16 cellular contexts compared by ENCODE assay signal in the genomic region with DNA sequence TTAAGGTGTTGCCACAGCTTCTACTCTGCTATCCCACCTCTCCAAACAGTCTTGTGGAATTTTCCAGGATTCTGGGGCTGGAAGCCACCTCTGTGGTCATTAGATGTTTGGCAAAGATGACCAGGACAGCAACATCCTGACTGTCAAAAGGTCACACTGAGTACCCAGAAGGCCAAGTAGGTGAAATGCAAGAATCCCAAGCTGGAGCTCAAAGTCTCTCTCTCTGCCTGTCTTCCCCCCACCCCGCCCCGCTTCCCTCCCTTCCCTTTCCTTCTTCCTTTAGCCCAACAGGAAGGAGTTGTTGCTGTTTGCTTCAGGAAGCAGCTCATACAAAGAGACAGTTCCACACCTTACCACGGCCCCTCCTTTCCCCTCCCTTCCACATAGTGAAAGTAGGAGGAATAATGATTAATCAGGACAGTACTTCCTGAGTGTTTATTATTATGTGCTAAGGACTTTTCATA.
DNase-seq lines count a peak whose midpoint lies in the region; ATAC-seq and TF ChIP-seq lines count a peak whose summit lies in the region.
"Had no signal": no experiment of that assay in that cellular context is flagged by ENCODE, and none has a peak within 500 bp of the region (broad histone marks: within the 10 kb centered on the region; RNA-seq: fewer than 3 reads in every experiment).

No MANE protein-coding gene starts in this region.

- peak overlapping the region; percentile 29; the same call in 1 of the 2 replicates for H3K27ac ChIP-seq in RWPE1
- H3K27ac ChIP-seq in neural progenitor cell = no peak overlapping the region

- no peaks in the 10 kb centered on the region for H3K79me2 ChIP-seq in neural progenitor cell (ENCODE audit: low read depth)

- no peak overlapping the region for H3K9ac ChIP-seq in neural progenitor cell

- H3K4me2 ChIP-seq in neural progenitor cell = no peak overlapping the region

- H3K9me3 ChIP-seq in neural progenitor cell (ENCODE audit: low read depth) = no peaks in the 10 kb centered on the region

- no peaks in the 10 kb centered on the region for H3K36me3 ChIP-seq in neural progenitor cell

- H3K4me1 Mint-ChIP-seq in T-helper 1 cell treated with Interleukin-12 subunit alpha and Interleukin-12 subunit beta and Interleukin-4 antibody, amounts not matched to agents 30 μg/mL and 1 μg/mL, for 36 hours (ENCODE audit: low read depth) = peaks cover 8% of the 10 kb centered on the region
- H3K4me1 Mint-ChIP-seq in neural progenitor cell = peaks cover 52% of the 10 kb centered on the region

- TF ChIP-seq CTCF in RWPE1 (conservative IDR thresholded peaks at IDR 0.05; ENCODE audit: low read depth) (no peak), epithelial cell of esophagus (IDR thresholded peaks at IDR 0.05; ENCODE audit: insufficient read depth, low read depth, low read length, missing control alignments) (no peak), neural progenitor cell (IDR thresholded peaks at IDR 0.05) (no peak)

- no peak for ATAC-seq in HG03457 (IDR thresholded peaks at IDR 0.05; ENCODE audit: unreplicated experiment)

- POLR2A ChIA-PET in RWPE1 (lab: Yijun Ruan, JAX; ENCODE audit: low non-redundant PET) = no interaction called here
- POLR2A ChIA-PET in HEK293T (lab: Yijun Ruan, JAX) = no interaction called here

- H4K20me1 ChIP-seq in neural progenitor cell (ENCODE audit: low read depth) = no peaks in the 10 kb centered on the region

- H3K27me3 Mint-ChIP-seq in T-helper 1 cell treated with Interleukin-12 subunit alpha and Interleukin-12 subunit beta and Interleukin-4 antibody, amounts not matched to agents 30 μg/mL and 1 μg/mL, for 36 hours (ENCODE audit: low read depth) = peaks cover 6% of the 10 kb centered on the region
- H3K27me3 Mint-ChIP-seq in neural progenitor cell (ENCODE audit: insufficient read depth, low read depth) = peaks cover 2% of the 10 kb centered on the region
- H3K27me3 Mint-ChIP-seq: activated B cell treated with CpG ODN at 0.5 μM for 24 hours; dendritic cell treated with granulocyte-macrophage colony-stimulating factor and Interleukin-4, amounts not matched to agents 40 ng/mL and 50 ng/mL, for 4 days had no signal

- peaks cover 27% of the 10 kb centered on the region for H3F3A ChIP-seq in neural progenitor cell (ENCODE audit: low read depth)

- no peaks in the 10 kb centered on the region for H3K36me3 Mint-ChIP-seq in T-helper 1 cell treated with Interleukin-12 subunit alpha and Interleukin-12 subunit beta and Interleukin-4 antibody, amounts not matched to agents 30 μg/mL and 1 μg/mL, for 36 hours (ENCODE audit: low read depth)
- H3K36me3 Mint-ChIP-seq in neural progenitor cell = no peaks in the 10 kb centered on the region

- no peak overlapping the region for H3K4me3 Mint-ChIP-seq in T-helper 1 cell treated with Interleukin-12 subunit alpha and Interleukin-12 subunit beta and Interleukin-4 antibody, amounts not matched to agents 30 μg/mL and 1 μg/mL, for 36 hours
- H3K4me3 Mint-ChIP-seq in neural progenitor cell = no peak overlapping the region
- H3K4me3 Mint-ChIP-seq: activated B cell treated with CpG ODN at 0.5 μM for 24 hours; dendritic cell treated with granulocyte-macrophage colony-stimulating factor and Interleukin-4, amounts not matched to agents 40 ng/mL and 50 ng/mL, for 4 days; nephron progenitor cell had no signal

- H3K27ac Mint-ChIP-seq in T-helper 1 cell treated with Interleukin-12 subunit alpha and Interleukin-12 subunit beta and Interleukin-4 antibody, amounts not matched to agents 30 μg/mL and 1 μg/mL, for 36 hours = peak overlapping the region; percentile 88
- H3K27ac Mint-ChIP-seq in neural progenitor cell = peak overlapping the region; percentile 93
- H3K27ac Mint-ChIP-seq: activated B cell treated with CpG ODN at 0.5 μM for 24 hours; dendritic cell treated with granulocyte-macrophage colony-stimulating factor and Interleukin-4, amounts not matched to agents 40 ng/mL and 50 ng/mL, for 4 days; nephron progenitor cell had no signal

- H3K4me1 ChIP-seq in neural progenitor cell = peaks cover 54% of the 10 kb centered on the region

- CTCF ChIA-PET in RWPE1 (lab: Yijun Ruan, JAX) = no interaction called here
- CTCF ChIA-PET in HEK293T (lab: Yijun Ruan, JAX) = no interaction called here

- DNase-seq in T-helper 1 cell = no peak
- DNase-seq in RWPE1 (ENCODE audit: low spot score) = no peak
- DNase-seq in epithelial cell of esophagus (ENCODE audit: low read depth) = peak; percentile 65
- no peak for DNase-seq in neural progenitor cell (ENCODE audit: low spot score)
- no peak for DNase-seq in HEK293T (ENCODE audit: extremely low spot score)
- DNase-seq in middle frontal gyrus (ENCODE audit: extremely low spot score, low spot score) = no peak
- DNase-seq: 8988T, activated B cell treated with CpG ODN at 0.5 μM for 24 hours, GOT3, NCI-H1417, NCI-H69, nephron progenitor cell, Right ventricle myocardium superior had no signal

- peak overlapping the region; percentile 2 for H2AFZ ChIP-seq in neural progenitor cell (replicated peaks)

- no peaks in the 10 kb centered on the region for H3K9me3 Mint-ChIP-seq in T-helper 1 cell treated with Interleukin-12 subunit alpha and Interleukin-12 subunit beta and Interleukin-4 antibody, amounts not matched to agents 30 μg/mL and 1 μg/mL, for 36 hours
- no peaks in the 10 kb centered on the region for H3K9me3 Mint-ChIP-seq in neural progenitor cell
- H3K9me3 Mint-ChIP-seq: activated B cell treated with CpG ODN at 0.5 μM for 24 hours; dendritic cell treated with granulocyte-macrophage colony-stimulating factor and Interleukin-4, amounts not matched to agents 40 ng/mL and 50 ng/mL, for 4 days; nephron progenitor cell had no signal

- H3K4me3 ChIP-seq in epithelial cell of esophagus (ENCODE audit: low read length) (no peak overlapping the region), neural progenitor cell (no peak overlapping the region)

- H3K27me3 ChIP-seq in neural progenitor cell = no peaks in the 10 kb centered on the region

TF ChIP-seq in HEK293T, 16 proteins besides CTCF, POLR2A, EP300 and RAD21:
- TF ChIP-seq FOXA1 (IDR thresholded peaks at IDR 0.05) = no peak
- no peak for TF ChIP-seq FOXM1 (IDR thresholded peaks at IDR 0.05; ENCODE audit: borderline replicate concordance)
- no peak for TF ChIP-seq TARDBP (IDR thresholded peaks at IDR 0.05)
- TF ChIP-seq HDGF (IDR thresholded peaks at IDR 0.05; ENCODE audit: borderline replicate concordance) = no peak
- no peak for TF ChIP-seq BHLHE40 (IDR thresholded peaks at IDR 0.05; ENCODE audit: borderline replicate concordance)
- TF ChIP-seq L3MBTL2 (conservative IDR thresholded peaks at IDR 0.05) = no peak
- no peak for TF ChIP-seq SUZ12 (IDR thresholded peaks at IDR 0.05)
- no peak for TF ChIP-seq SP1 (IDR thresholded peaks at IDR 0.05)
- no peak for TF ChIP-seq ZNF384 (IDR thresholded peaks at IDR 0.05)
- TF ChIP-seq ELF4 (IDR thresholded peaks at IDR 0.05) = no peak
- no peak for TF ChIP-seq FOXK2 (IDR thresholded peaks at IDR 0.05)
- no peak for TF ChIP-seq LEF1 (IDR thresholded peaks at IDR 0.05; ENCODE audit: borderline replicate concordance)
- no peak for TF ChIP-seq ARNT (IDR thresholded peaks at IDR 0.05)
- no peak for TF ChIP-seq NFRKB (IDR thresholded peaks at IDR 0.05)
- TF ChIP-seq, protein P1, sequence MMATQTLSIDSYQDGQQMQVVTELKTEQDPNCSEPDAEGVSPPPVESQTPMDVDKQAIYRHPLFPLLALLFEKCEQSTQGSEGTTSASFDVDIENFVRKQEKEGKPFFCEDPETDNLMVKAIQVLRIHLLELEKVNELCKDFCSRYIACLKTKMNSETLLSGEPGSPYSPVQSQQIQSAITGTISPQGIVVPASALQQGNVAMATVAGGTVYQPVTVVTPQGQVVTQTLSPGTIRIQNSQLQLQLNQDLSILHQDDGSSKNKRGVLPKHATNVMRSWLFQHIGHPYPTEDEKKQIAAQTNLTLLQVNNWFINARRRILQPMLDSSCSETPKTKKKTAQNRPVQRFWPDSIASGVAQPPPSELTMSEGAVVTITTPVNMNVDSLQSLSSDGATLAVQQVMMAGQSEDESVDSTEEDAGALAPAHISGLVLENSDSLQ (IDR thresholded peaks at IDR 0.05) = no peak
- TF ChIP-seq CTBP1 (IDR thresholded peaks at IDR 0.05; ENCODE audit: borderline replicate concordance) = no peak
